Comparison of ENCODE assay signal across 8 cellular contexts in genomic region chr9:131677051-131677444, GRCh38.
DNase-seq lines count a peak whose midpoint lies in the region; ATAC-seq and TF ChIP-seq lines count a peak whose summit lies in the region.

No MANE protein-coding gene starts in this region.

- no peaks in the 10 kb centered on the region for H3K27me3 ChIP-seq in GM06990 (replicated peaks; ENCODE audit: control insufficient read depth, insufficient read depth, low read length)
- no peaks in the 10 kb centered on the region for H3K27me3 ChIP-seq in esophagus muscularis mucosa
- H3K27me3 ChIP-seq in sigmoid colon = no peaks in the 10 kb centered on the region

- H3K9me3 ChIP-seq in esophagus muscularis mucosa (no peaks in the 10 kb centered on the region), sigmoid colon (no peaks in the 10 kb centered on the region)

- TF ChIP-seq CTCF in GM06990 (IDR thresholded peaks at IDR 0.05; ENCODE audit: insufficient read depth, low read length, poor library complexity, severe bottlenecking) = no peak
- no peak for TF ChIP-seq CTCF in esophagus muscularis mucosa (IDR thresholded peaks at IDR 0.05)
- TF ChIP-seq CTCF in sigmoid colon (IDR thresholded peaks at IDR 0.05) = no peak

- intact Hi-C loops in esophagus muscularis mucosa (cut with DNase I) (loop anchor here (5.0 kb wide), 1 partner anchor 60 kb away; no protein-coding TSS in a partner anchor), sigmoid colon (cut with DNase I) (loop anchor here (5.0 kb wide), 1 partner anchor 55 kb away; no protein-coding TSS in a partner anchor)

- H3K4me3 ChIP-seq in GM06990 (replicated peaks; ENCODE audit: low read depth, low read length) = peak overlapping the region; percentile 78
- no peak overlapping the region for H3K4me3 ChIP-seq in esophagus muscularis mucosa
- no peak overlapping the region for H3K4me3 ChIP-seq in sigmoid colon

- WGBS in esophagus muscularis mucosa = 27% methylated on average over 4 of the region's 4 CpGs
- WGBS in sigmoid colon, 2 donors = 52 to 64% methylated on average over 4 of the region's 4 CpGs

- TF ChIP-seq POLR2A in esophagus muscularis mucosa (IDR thresholded peaks at IDR 0.05; ENCODE audit: low read depth) = no peak
- no peak for TF ChIP-seq POLR2A in sigmoid colon (IDR thresholded peaks at IDR 0.05)

- H3K4me1 ChIP-seq in esophagus muscularis mucosa (peaks cover 82 to 86% (median 83%) of the 10 kb centered on the region in 4 donors), sigmoid colon (peaks cover 0 to 76% (median 61%) of the 10 kb centered on the region in 4 donors)

- no peak for TF ChIP-seq EP300 in esophagus muscularis mucosa (IDR thresholded peaks at IDR 0.05)
- TF ChIP-seq EP300 in sigmoid colon (IDR thresholded peaks at IDR 0.05) = no peak

- H3K36me3 ChIP-seq in GM06990 (ENCODE audit: control insufficient read depth, insufficient read depth, low read length) = no peaks in the 10 kb centered on the region; the same call in 1 of the 2 replicates
- no peaks in the 10 kb centered on the region for H3K36me3 ChIP-seq in esophagus muscularis mucosa
- no peaks in the 10 kb centered on the region for H3K36me3 ChIP-seq in sigmoid colon

- DNase-seq in GM06990 (ENCODE audit: extremely low read depth, insufficient read length) (no peak), esophagus muscularis mucosa (ENCODE audit: extremely low spot score) (no peak), sigmoid colon (no peak), NCI-H446 treated with DMSO at 0.1 percent for 48 hours (lab: John Stamatoyannopoulos, UW) (no peak)

- ATAC-seq in SK-N-SH treated with all-trans-retinoic acid at 6 μM for 48 hours (0 out of 3 replicates have a peak, but pooled peaks have one; percentile 1), GM19395 (IDR thresholded peaks at IDR 0.05; ENCODE audit: unreplicated experiment) (no peak), GM18870 (IDR thresholded peaks at IDR 0.05; ENCODE audit: unreplicated experiment) (no peak), GM19463 (IDR thresholded peaks at IDR 0.05; ENCODE audit: unreplicated experiment) (no peak)

- H3K27ac ChIP-seq in esophagus muscularis mucosa (replicated peaks in 1 of 4) (peak overlapping the region; percentile 78 to 90 (median 83)), sigmoid colon (peak overlapping the region; percentile 70 to 88 (median 78))

TF ChIP-seq in SK-N-SH treated with all-trans-retinoic acid at 6 μM for 48 hours, 23 proteins besides CTCF, POLR2A, EP300 and RAD21:
- TF ChIP-seq, protein P1, sequence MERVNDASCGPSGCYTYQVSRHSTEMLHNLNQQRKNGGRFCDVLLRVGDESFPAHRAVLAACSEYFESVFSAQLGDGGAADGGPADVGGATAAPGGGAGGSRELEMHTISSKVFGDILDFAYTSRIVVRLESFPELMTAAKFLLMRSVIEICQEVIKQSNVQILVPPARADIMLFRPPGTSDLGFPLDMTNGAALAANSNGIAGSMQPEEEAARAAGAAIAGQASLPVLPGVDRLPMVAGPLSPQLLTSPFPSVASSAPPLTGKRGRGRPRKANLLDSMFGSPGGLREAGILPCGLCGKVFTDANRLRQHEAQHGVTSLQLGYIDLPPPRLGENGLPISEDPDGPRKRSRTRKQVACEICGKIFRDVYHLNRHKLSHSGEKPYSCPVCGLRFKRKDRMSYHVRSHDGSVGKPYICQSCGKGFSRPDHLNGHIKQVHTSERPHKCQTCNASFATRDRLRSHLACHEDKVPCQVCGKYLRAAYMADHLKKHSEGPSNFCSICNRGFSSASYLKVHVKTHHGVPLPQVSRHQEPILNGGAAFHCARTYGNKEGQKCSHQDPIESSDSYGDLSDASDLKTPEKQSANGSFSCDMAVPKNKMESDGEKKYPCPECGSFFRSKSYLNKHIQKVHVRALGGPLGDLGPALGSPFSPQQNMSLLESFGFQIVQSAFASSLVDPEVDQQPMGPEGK (CRISPR knock-in tag; IDR thresholded peaks at IDR 0.05; ENCODE audit: borderline replicate concordance) = no peak
- TF ChIP-seq, protein P2, sequence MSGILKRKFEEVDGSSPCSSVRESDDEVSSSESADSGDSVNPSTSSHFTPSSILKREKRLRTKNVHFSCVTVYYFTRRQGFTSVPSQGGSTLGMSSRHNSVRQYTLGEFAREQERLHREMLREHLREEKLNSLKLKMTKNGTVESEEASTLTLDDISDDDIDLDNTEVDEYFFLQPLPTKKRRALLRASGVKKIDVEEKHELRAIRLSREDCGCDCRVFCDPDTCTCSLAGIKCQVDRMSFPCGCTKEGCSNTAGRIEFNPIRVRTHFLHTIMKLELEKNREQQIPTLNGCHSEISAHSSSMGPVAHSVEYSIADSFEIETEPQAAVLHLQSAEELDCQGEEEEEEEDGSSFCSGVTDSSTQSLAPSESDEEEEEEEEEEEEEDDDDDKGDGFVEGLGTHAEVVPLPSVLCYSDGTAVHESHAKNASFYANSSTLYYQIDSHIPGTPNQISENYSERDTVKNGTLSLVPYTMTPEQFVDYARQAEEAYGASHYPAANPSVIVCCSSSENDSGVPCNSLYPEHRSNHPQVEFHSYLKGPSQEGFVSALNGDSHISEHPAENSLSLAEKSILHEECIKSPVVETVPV (CRISPR knock-in tag; IDR thresholded peaks at IDR 0.05) = no peak
- TF ChIP-seq BACH2 (CRISPR knock-in tag; IDR thresholded peaks at IDR 0.05; ENCODE audit: borderline replicate concordance) (no peak), PPARA (CRISPR knock-in tag; IDR thresholded peaks at IDR 0.05; ENCODE audit: borderline replicate concordance) (no peak), ZFP3 (CRISPR knock-in tag; IDR thresholded peaks at IDR 0.05) (no peak), ZNF8 (CRISPR knock-in tag; IDR thresholded peaks at IDR 0.05) (no peak), ARNTL (CRISPR knock-in tag; IDR thresholded peaks at IDR 0.05; ENCODE audit: borderline replicate concordance, low read depth) (no peak), SNAI2 (CRISPR knock-in tag; IDR thresholded peaks at IDR 0.05) (no peak), CSDC2 (CRISPR knock-in tag; IDR thresholded peaks at IDR 0.05) (no peak), GLIS3 (CRISPR knock-in tag; IDR thresholded peaks at IDR 0.05) (no peak), ZFP30 (CRISPR knock-in tag; IDR thresholded peaks at IDR 0.05) (no peak), ZNF565 (CRISPR knock-in tag; conservative IDR thresholded peaks at IDR 0.05; ENCODE audit: low read depth) (no peak), OSR1 (CRISPR knock-in tag; IDR thresholded peaks at IDR 0.05) (no peak), ZC3H10 (CRISPR knock-in tag; IDR thresholded peaks at IDR 0.05) (no peak), TCF4 (CRISPR knock-in tag; IDR thresholded peaks at IDR 0.05; ENCODE audit: borderline replicate concordance) (no peak)
- TF ChIP-seq, protein P3, sequence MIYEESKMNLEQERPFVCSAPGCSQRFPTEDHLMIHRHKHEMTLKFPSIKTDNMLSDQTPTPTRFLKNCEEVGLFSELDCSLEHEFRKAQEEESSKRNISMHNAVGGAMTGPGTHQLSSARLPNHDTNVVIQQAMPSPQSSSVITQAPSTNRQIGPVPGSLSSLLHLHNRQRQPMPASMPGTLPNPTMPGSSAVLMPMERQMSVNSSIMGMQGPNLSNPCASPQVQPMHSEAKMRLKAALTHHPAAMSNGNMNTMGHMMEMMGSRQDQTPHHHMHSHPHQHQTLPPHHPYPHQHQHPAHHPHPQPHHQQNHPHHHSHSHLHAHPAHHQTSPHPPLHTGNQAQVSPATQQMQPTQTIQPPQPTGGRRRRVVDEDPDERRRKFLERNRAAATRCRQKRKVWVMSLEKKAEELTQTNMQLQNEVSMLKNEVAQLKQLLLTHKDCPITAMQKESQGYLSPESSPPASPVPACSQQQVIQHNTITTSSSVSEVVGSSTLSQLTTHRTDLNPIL (CRISPR knock-in tag; IDR thresholded peaks at IDR 0.05; ENCODE audit: low read depth) = no peak
- TF ChIP-seq, protein P4, sequence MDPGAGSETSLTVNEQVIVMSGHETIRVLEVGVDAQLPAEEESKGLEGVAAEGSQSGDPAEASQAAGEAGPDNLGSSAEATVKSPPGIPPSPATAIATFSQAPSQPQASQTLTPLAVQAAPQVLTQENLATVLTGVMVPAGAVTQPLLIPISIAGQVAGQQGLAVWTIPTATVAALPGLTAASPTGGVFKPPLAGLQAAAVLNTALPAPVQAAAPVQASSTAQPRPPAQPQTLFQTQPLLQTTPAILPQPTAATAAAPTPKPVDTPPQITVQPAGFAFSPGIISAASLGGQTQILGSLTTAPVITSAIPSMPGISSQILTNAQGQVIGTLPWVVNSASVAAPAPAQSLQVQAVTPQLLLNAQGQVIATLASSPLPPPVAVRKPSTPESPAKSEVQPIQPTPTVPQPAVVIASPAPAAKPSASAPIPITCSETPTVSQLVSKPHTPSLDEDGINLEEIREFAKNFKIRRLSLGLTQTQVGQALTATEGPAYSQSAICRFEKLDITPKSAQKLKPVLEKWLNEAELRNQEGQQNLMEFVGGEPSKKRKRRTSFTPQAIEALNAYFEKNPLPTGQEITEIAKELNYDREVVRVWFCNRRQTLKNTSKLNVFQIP (CRISPR knock-in tag; IDR thresholded peaks at IDR 0.05; ENCODE audit: borderline replicate concordance, low read depth) = no peak
- TF ChIP-seq, protein P5, sequence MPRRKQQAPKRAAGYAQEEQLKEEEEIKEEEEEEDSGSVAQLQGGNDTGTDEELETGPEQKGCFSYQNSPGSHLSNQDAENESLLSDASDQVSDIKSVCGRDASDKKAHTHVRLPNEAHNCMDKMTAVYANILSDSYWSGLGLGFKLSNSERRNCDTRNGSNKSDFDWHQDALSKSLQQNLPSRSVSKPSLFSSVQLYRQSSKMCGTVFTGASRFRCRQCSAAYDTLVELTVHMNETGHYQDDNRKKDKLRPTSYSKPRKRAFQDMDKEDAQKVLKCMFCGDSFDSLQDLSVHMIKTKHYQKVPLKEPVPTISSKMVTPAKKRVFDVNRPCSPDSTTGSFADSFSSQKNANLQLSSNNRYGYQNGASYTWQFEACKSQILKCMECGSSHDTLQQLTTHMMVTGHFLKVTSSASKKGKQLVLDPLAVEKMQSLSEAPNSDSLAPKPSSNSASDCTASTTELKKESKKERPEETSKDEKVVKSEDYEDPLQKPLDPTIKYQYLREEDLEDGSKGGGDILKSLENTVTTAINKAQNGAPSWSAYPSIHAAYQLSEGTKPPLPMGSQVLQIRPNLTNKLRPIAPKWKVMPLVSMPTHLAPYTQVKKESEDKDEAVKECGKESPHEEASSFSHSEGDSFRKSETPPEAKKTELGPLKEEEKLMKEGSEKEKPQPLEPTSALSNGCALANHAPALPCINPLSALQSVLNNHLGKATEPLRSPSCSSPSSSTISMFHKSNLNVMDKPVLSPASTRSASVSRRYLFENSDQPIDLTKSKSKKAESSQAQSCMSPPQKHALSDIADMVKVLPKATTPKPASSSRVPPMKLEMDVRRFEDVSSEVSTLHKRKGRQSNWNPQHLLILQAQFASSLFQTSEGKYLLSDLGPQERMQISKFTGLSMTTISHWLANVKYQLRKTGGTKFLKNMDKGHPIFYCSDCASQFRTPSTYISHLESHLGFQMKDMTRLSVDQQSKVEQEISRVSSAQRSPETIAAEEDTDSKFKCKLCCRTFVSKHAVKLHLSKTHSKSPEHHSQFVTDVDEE (CRISPR knock-in tag; IDR thresholded peaks at IDR 0.05) = no peak
